In the genomic region with DNA sequence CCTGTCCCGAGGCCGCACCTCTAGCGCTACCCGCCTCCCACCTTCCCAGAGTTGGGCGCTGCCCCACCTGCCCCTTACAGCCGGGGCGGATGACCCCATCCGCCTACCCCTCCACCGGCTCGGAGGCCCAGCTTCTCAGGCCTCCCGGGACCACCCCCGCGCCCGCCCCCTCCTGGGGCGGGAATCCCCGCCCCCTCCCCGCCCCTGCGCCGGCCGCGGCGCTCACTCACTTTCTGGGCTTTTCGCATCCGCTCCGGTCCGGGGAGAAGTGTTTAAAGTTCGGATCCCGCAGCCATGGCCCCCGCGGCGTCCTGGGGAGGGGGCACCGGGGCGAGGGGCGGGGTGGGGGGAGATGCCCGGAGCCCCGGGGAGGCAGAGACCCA, we compare ENCODE assay signal across 1 cellular context.
TF ChIP-seq lines count a peak whose summit lies in the region.

No MANE protein-coding gene starts in this region.

TF ChIP-seq in endothelial cell of umbilical vein, 7 proteins besides CTCF, POLR2A, EP300 and RAD21 (continued from another document):
- no peak for TF ChIP-seq GATA2 (IDR thresholded peaks at IDR 0.05; ENCODE audit: insufficient read depth, insufficient read length, low read depth, low read length)
- no peak for TF ChIP-seq MYC (IDR thresholded peaks at IDR 0.05; ENCODE audit: low read depth, low read length)
